Comparison of ENCODE assay signal across 27 cellular contexts in the genomic region with DNA sequence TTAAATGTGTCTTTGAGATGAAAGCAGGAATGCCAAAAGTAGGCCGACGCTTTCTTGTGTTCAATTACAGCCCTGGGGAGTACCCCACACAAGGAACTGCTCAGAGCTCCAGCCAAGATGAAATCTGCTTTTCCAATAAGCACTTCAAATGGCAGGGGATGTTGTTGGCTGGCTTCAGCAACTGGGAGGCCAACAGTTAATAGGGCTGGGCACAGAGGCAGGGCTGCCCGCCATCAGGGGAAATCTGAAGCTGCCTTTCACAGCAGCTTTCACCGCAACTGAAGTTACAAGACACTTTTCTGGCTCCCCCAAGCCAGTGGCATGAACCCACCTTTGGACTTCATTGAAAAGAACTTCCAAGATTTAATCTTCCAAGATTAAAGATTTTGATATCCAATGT. TPM values are rescaled to one million over a fixed set of nuclear protein-coding genes. Genes with fewer than 3 reads are reported as not detected.
"Had no signal": no experiment of that assay in that cellular context is flagged by ENCODE, and none has a peak within 500 bp of the region (broad histone marks: within the 10 kb centered on the region; RNA-seq: fewer than 3 reads in every experiment).

No MANE protein-coding gene starts in this region.

- DNase-seq: activated B cell treated with CpG ODN at 0.5 μM for 24 hours; activated CD4-positive, alpha-beta T cell treated with anti-CD3 and anti-CD28 coated beads for 1 hour; activated CD4-positive, alpha-beta T cell treated with anti-CD3 and anti-CD28 coated beads, Interleukin-2, amount 10 ng/mL, durations not matched to agents 24 days and 14 days; activated CD8-positive, alpha-beta memory T cell treated with anti-CD3 and anti-CD28 coated beads, Interleukin-2, amount 50 U/mL, for 4 hours; activated CD8-positive, alpha-beta T cell treated with anti-CD3 and anti-CD28 coated beads for 36 hours; activated naive CD8-positive, alpha-beta T cell treated with anti-CD3 and anti-CD28 coated beads, Interleukin-2, amount 50 U/mL, for 24 hours; activated T-cell treated with anti-CD3 and anti-CD28 coated beads, Interleukin-2, amount 50 U/mL, for 72 hours; KG1; NCI-H1092 treated with DMSO at 0.1 percent for 48 hours; NCI-H1417 treated with DMSO at 0.1 percent for 48 hours; NCI-H1694 treated with DMSO at 0.1 percent for 48 hours; NCI-H2029 treated with DMSO at 0.1 percent for 48 hours; NCI-H524 treated with DMSO at 0.1 percent for 48 hours; NCI-H748 treated with DMSO at 0.1 percent for 48 hours; SJCRH30; SK-N-SH had no signal

- H3K27ac Mint-ChIP-seq: activated B cell treated with CpG ODN at 0.5 μM for 24 hours; activated CD8-positive, alpha-beta T cell treated with anti-CD3 and anti-CD28 coated beads for 36 hours; activated naive CD4-positive, alpha-beta T cell treated with anti-CD3 and anti-CD28 coated beads, Interleukin-2, amount 50 U/mL, for 72 hours; activated T-cell treated with anti-CD3 and anti-CD28 coated beads, Interleukin-2, amount 50 U/mL, for 72 hours; activated T-helper 2 cell treated with anti-CD3 and anti-CD28 coated beads, Interferon-gamma antibody, Interleukin-2, Interleukin-4, amounts not matched to agents 10 μg/mL and 5 μg/mL and 100 μg/mL, durations not matched to agents 14 hours and 24 hours and 36 hours; IgD-negative memory B cell had no signal

- H3K9me3 ChIP-seq: SJCRH30, SK-N-SH had no signal

- H3K4me3 Mint-ChIP-seq: activated B cell treated with CpG ODN at 0.5 μM for 24 hours; activated CD8-positive, alpha-beta T cell treated with anti-CD3 and anti-CD28 coated beads for 36 hours; activated naive CD8-positive, alpha-beta T cell treated with anti-CD3 and anti-CD28 coated beads, Interleukin-2, amount 50 U/mL, for 24 hours; activated T-cell treated with anti-CD3 and anti-CD28 coated beads, Interleukin-2, amount 50 U/mL, for 72 hours; IgD-negative memory B cell had no signal

- H3K36me3 Mint-ChIP-seq: activated naive CD4-positive, alpha-beta T cell treated with anti-CD3 and anti-CD28 coated beads, Interleukin-2, amount 50 U/mL, for 72 hours; brain; IgD-negative memory B cell had no signal

- H3K4me3 ChIP-seq: SJCRH30 had no signal

- H3K27me3 Mint-ChIP-seq: activated CD4-positive, alpha-beta T cell treated with anti-CD3 and anti-CD28 coated beads, Interleukin-2, amount 10 ng/mL, durations not matched to agents 24 days and 14 days had no signal

- H3K9me3 Mint-ChIP-seq: activated B cell treated with CpG ODN at 0.5 μM for 24 hours; activated CD4-positive, alpha-beta T cell treated with anti-CD3 and anti-CD28 coated beads, Interleukin-2, amount 10 ng/mL, durations not matched to agents 24 days and 14 days; activated CD8-positive, alpha-beta T cell treated with anti-CD3 and anti-CD28 coated beads for 36 hours; activated naive CD4-positive, alpha-beta T cell treated with anti-CD3 and anti-CD28 coated beads, Interleukin-2, amount 50 U/mL, for 72 hours; activated naive CD8-positive, alpha-beta T cell treated with anti-CD3 and anti-CD28 coated beads, Interleukin-2, amount 50 U/mL, for 24 hours; activated T-cell treated with anti-CD3 and anti-CD28 coated beads, Interleukin-2, amount 50 U/mL, for 72 hours; activated T-helper 2 cell treated with anti-CD3 and anti-CD28 coated beads, Interferon-gamma antibody, Interleukin-2, Interleukin-4, amounts not matched to agents 10 μg/mL and 5 μg/mL and 100 μg/mL, durations not matched to agents 14 hours and 24 hours and 36 hours had no signal

- ATAC-seq: activated CD8-positive, alpha-beta T cell treated with anti-CD3 and anti-CD28 coated beads for 36 hours; activated naive CD4-positive, alpha-beta T cell treated with anti-CD3 and anti-CD28 coated beads, Interleukin-2, amount 50 U/mL, for 72 hours; activated naive CD8-positive, alpha-beta T cell treated with anti-CD3 and anti-CD28 coated beads, Interleukin-2, amount 50 U/mL, for 24 hours; activated T-cell treated with anti-CD3 and anti-CD28 coated beads, Interleukin-2, amount 50 U/mL, for 72 hours; Right ventricle myocardium inferior had no signal

- H3K27ac ChIP-seq: SJCRH30 had no signal

- H3K36me3 ChIP-seq: SJCRH30 had no signal

RNA-seq across cellular contexts. Expression of gene CPN2, which starts 40.6 kb away (rescaled TPM):
- total RNA-seq: activated B cell treated with CpG ODN at 0.5 μM for 24 hours; activated CD4-positive, alpha-beta T cell treated with anti-CD3 and anti-CD28 coated beads, Interleukin-2, amount 10 ng/mL, durations not matched to agents 24 days and 14 days; activated CD8-positive, alpha-beta T cell treated with anti-CD3 and anti-CD28 coated beads for 36 hours; activated naive CD4-positive, alpha-beta T cell treated with anti-CD3 and anti-CD28 coated beads, Interleukin-2, amount 50 U/mL, for 72 hours; activated T-cell treated with anti-CD3 and anti-CD28 coated beads, Interleukin-2, amount 50 U/mL, for 72 hours; activated T-helper 2 cell treated with anti-CD3 and anti-CD28 coated beads, Interferon-gamma antibody, Interleukin-2, Interleukin-4, amounts not matched to agents 10 μg/mL and 5 μg/mL and 100 μg/mL, durations not matched to agents 14 hours and 24 hours and 36 hours; astrocyte; LHCN-M2; M059J; OCI-LY7; RPMI7951; SJCRH30; T-helper 1 cell treated with Interleukin-12 subunit alpha and Interleukin-12 subunit beta and Interleukin-4 antibody, amounts not matched to agents 30 ng/mL and 1 ng/mL, for 36 hours had no signal

RNA-seq across cellular contexts. Expression of gene LRRC15, which starts 59.0 kb away (rescaled TPM):
- total RNA-seq: activated B cell treated with CpG ODN at 0.5 μM for 24 hours; activated CD4-positive, alpha-beta T cell treated with anti-CD3 and anti-CD28 coated beads, Interleukin-2, amount 10 ng/mL, durations not matched to agents 24 days and 14 days; activated CD8-positive, alpha-beta T cell treated with anti-CD3 and anti-CD28 coated beads for 36 hours; activated naive CD4-positive, alpha-beta T cell treated with anti-CD3 and anti-CD28 coated beads, Interleukin-2, amount 50 U/mL, for 72 hours; activated T-cell treated with anti-CD3 and anti-CD28 coated beads, Interleukin-2, amount 50 U/mL, for 72 hours; activated T-helper 2 cell treated with anti-CD3 and anti-CD28 coated beads, Interferon-gamma antibody, Interleukin-2, Interleukin-4, amounts not matched to agents 10 μg/mL and 5 μg/mL and 100 μg/mL, durations not matched to agents 14 hours and 24 hours and 36 hours; OCI-LY7; T-helper 1 cell treated with Interleukin-12 subunit alpha and Interleukin-12 subunit beta and Interleukin-4 antibody, amounts not matched to agents 30 ng/mL and 1 ng/mL, for 36 hours had no signal
